ENCODE assay signal across 8 cellular contexts in the genomic region with DNA sequence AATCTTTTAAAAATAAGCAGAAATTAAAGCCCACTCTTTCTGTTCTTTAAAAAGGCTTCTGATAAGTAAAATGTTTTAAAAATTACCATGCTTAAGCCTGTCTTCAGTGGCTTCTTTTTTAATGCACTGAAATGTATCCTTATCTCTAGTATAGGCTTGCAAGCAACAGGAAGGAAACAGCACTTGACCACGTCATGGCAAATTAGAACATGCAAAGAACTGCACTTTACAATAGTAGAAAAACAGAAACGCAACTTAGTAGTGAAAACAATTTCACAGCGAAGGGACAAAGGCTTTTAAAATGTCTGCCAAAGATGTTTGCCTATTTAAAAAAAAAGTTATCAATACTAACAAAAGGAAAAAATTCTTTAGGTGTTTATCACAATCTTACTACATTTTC. TPM values are rescaled to one million over a fixed set of nuclear protein-coding genes. Genes with fewer than 3 reads are reported as not detected.
DNase-seq lines count a peak whose midpoint lies in the region; ATAC-seq, FAIRE-seq and TF ChIP-seq lines count a peak whose summit lies in the region.

No MANE protein-coding gene starts in this region.

- peak; percentile 62 for ATAC-seq in activated naive CD8-positive, alpha-beta T cell treated with anti-CD3 and anti-CD28 coated beads, Interleukin-2, amount 10 ng/mL, durations not matched to agents 7 days and 5 days (ENCODE audit: low read depth)
- ATAC-seq in stimulated activated naive B cell treated with anti-CD40 and anti-IgM and Interleukin-4, amounts not matched to agents 10 μg/mL and 1 μg/mL and 100 μg/mL, for 72 hours (replicated peaks), result peak; percentile 84 to 87

- H3K36me3 ChIP-seq in keratinocyte (ENCODE audit: control insufficient read depth in 2 of 2, extremely low read depth in 1 of 2, insufficient read depth in 2 of 2, low read length in 2 of 2), result peaks cover 3 to 6% of the 10 kb centered on the region in 2 experiments

- H3K4me3 ChIP-seq in keratinocyte (ENCODE audit: control insufficient read depth in 2 of 3, extremely low read depth in 1 of 3, insufficient read depth in 2 of 3, low read depth in 1 of 3, low read length in 3 of 3), result peak overlapping the region in 1 of 3 experiments; percentile 0

- H3K36me3 Mint-ChIP-seq in activated naive CD8-positive, alpha-beta T cell treated with anti-CD3 and anti-CD28 coated beads, Interleukin-2, amount 10 ng/mL, durations not matched to agents 7 days and 5 days, result peaks cover 27% of the 10 kb centered on the region
- H3K36me3 Mint-ChIP-seq in stimulated activated naive B cell treated with anti-CD40 and anti-IgM and Interleukin-4, amounts not matched to agents 10 μg/mL and 1 μg/mL and 100 μg/mL, for 72 hours, result peaks cover 15 to 32% of the 10 kb centered on the region in 2 donors

- peaks cover 87% of the 10 kb centered on the region for H3K79me2 ChIP-seq in keratinocyte (ENCODE audit: control insufficient read depth, insufficient read depth, low read length)

- no peaks in the 10 kb centered on the region for H3K9me3 Mint-ChIP-seq in activated naive CD8-positive, alpha-beta T cell treated with anti-CD3 and anti-CD28 coated beads, Interleukin-2, amount 10 ng/mL, durations not matched to agents 7 days and 5 days
- no peaks in the 10 kb centered on the region for H3K9me3 Mint-ChIP-seq in stimulated activated naive B cell treated with anti-CD40 and anti-IgM and Interleukin-4, amounts not matched to agents 10 μg/mL and 1 μg/mL and 100 μg/mL, for 72 hours

- POLR2A ChIA-PET in HEK293T (lab: Yijun Ruan, JAX), result no interaction called here
- POLR2A ChIA-PET in activated naive CD8-positive, alpha-beta T cell treated with anti-CD3 and anti-CD28 coated beads, Interleukin-2, amount 10 ng/mL, durations not matched to agents 7 days and 5 days (lab: Charles Lee), result interaction anchor here (1.0 to 4.7 kb wide), 4 partner anchors 10 to 78 kb away, joined by 3 to 39 read pairs (median 4); a partner anchor contains a TSS

- no peaks in the 10 kb centered on the region for H3K9me3 ChIP-seq in keratinocyte (ENCODE audit: control insufficient read depth, low read depth, low read length)

- H4K20me1 ChIP-seq in keratinocyte (ENCODE audit: control insufficient read depth, extremely low read depth, insufficient read depth, low read length), result no peaks in the 10 kb centered on the region

- CTCF ChIA-PET in HEK293T (lab: Yijun Ruan, JAX), result no interaction called here

- peaks cover 60% of the 10 kb centered on the region for H3K4me1 Mint-ChIP-seq in activated naive CD8-positive, alpha-beta T cell treated with anti-CD3 and anti-CD28 coated beads, Interleukin-2, amount 10 ng/mL, durations not matched to agents 7 days and 5 days
- H3K4me1 Mint-ChIP-seq in stimulated activated naive B cell treated with anti-CD40 and anti-IgM and Interleukin-4, amounts not matched to agents 10 μg/mL and 1 μg/mL and 100 μg/mL, for 72 hours, result peaks cover 34 to 71% of the 10 kb centered on the region in 2 donors

- H3K4me1 ChIP-seq in keratinocyte (ENCODE audit: control insufficient read depth, extremely low read depth, insufficient read depth, low read length), result peaks cover 27% of the 10 kb centered on the region

- H3K27ac Mint-ChIP-seq in activated naive CD8-positive, alpha-beta T cell treated with anti-CD3 and anti-CD28 coated beads, Interleukin-2, amount 10 ng/mL, durations not matched to agents 7 days and 5 days, result peak overlapping the region; percentile 92
- peak overlapping the region; percentile 70 for H3K27ac Mint-ChIP-seq in stimulated activated naive B cell treated with anti-CD40 and anti-IgM and Interleukin-4, amounts not matched to agents 10 μg/mL and 1 μg/mL and 100 μg/mL, for 72 hours

- no peaks in the 10 kb centered on the region for H3K27me3 Mint-ChIP-seq in activated naive CD8-positive, alpha-beta T cell treated with anti-CD3 and anti-CD28 coated beads, Interleukin-2, amount 10 ng/mL, durations not matched to agents 7 days and 5 days
- H3K27me3 Mint-ChIP-seq in stimulated activated naive B cell treated with anti-CD40 and anti-IgM and Interleukin-4, amounts not matched to agents 10 μg/mL and 1 μg/mL and 100 μg/mL, for 72 hours, result no peaks in the 10 kb centered on the region

- H3K27ac ChIP-seq in keratinocyte (ENCODE audit: control insufficient read depth, insufficient read depth, low read length), result peak overlapping the region; percentile 40

- no peak for TF ChIP-seq CTCF in keratinocyte (optimal IDR thresholded peaks at IDR 0.05 in 1 of 3, IDR thresholded peaks at IDR 0.05 in 1 of 3, conservative IDR thresholded peaks at IDR 0.05 in 1 of 3; ENCODE audit: extremely low read depth in 1 of 3, insufficient read depth in 2 of 3, low read length in 3 of 3)

- H3K4me2 ChIP-seq in keratinocyte (ENCODE audit: control insufficient read depth, extremely low read depth, insufficient read depth, low read depth, low read length), result peak overlapping the region; percentile 89

- H3K9me1 ChIP-seq in keratinocyte (ENCODE audit: control insufficient read depth, extremely low read depth, insufficient read depth, low read length), result no peaks in the 10 kb centered on the region

- peak overlapping the region; percentile 90 for H3K4me3 Mint-ChIP-seq in activated naive CD8-positive, alpha-beta T cell treated with anti-CD3 and anti-CD28 coated beads, Interleukin-2, amount 10 ng/mL, durations not matched to agents 7 days and 5 days
- H3K4me3 Mint-ChIP-seq in stimulated activated naive B cell treated with anti-CD40 and anti-IgM and Interleukin-4, amounts not matched to agents 10 μg/mL and 1 μg/mL and 100 μg/mL, for 72 hours, result peak overlapping the region; percentile 67 to 84

- DNase-seq in GM18507 (ENCODE audit: extremely low spot score, insufficient read length, low read depth) (peak; percentile 28), HEK293T (ENCODE audit: extremely low spot score) (peak; percentile 20), NOMO-1 (lab: John Stamatoyannopoulos, UW; ENCODE audit: unreplicated experiment in 2 of 2) (peak; percentile 69 to 88), keratinocyte (ENCODE audit: low read depth, low spot score) (no peak), kidney tubule cell (ENCODE audit: low spot score) (no peak), UCSD-AML1 (lab: John Stamatoyannopoulos, UW; ENCODE audit: unreplicated experiment) (no peak)
- no peak for DNase-seq in activated naive CD8-positive, alpha-beta T cell treated with anti-CD3 and anti-CD28 coated beads, Interleukin-2, amount 10 ng/mL, durations not matched to agents 7 days and 5 days
- DNase-seq in stimulated activated naive B cell treated with anti-CD40 and anti-IgM and Interleukin-4, amounts not matched to agents 10 μg/mL and 1 μg/mL and 100 μg/mL, for 72 hours, result peak; percentile 46

- dilution Hi-C loops in keratinocyte (cut with MboI; ENCODE audit: extremely low pct_ligation_motif_present, low sequenced_read_pairs), result no loop called here

- FAIRE-seq in GM18507 (lab: Jason Lieb, UNC) (peak; percentile 97), keratinocyte (lab: Jason Lieb, UNC) (peak; percentile 71)

- no peak overlapping the region for H2AFZ ChIP-seq in keratinocyte (ENCODE audit: control insufficient read depth, low read length)

- H3K9ac ChIP-seq in keratinocyte (ENCODE audit: control insufficient read depth, extremely low read depth, insufficient read depth, low read length), result peak overlapping the region; percentile 16

- no peaks in the 10 kb centered on the region for H3K27me3 ChIP-seq in keratinocyte (ENCODE audit: control insufficient read depth, extremely low read depth, insufficient read depth, low read length)

TF ChIP-seq in HEK293T, 16 proteins besides CTCF, POLR2A, EP300 and RAD21:
- TF ChIP-seq ARNT (IDR thresholded peaks at IDR 0.05) (no peak), ELF4 (IDR thresholded peaks at IDR 0.05) (no peak), FOXM1 (IDR thresholded peaks at IDR 0.05; ENCODE audit: borderline replicate concordance) (no peak), SUZ12 (IDR thresholded peaks at IDR 0.05) (no peak)
- TF ChIP-seq, protein P1, sequence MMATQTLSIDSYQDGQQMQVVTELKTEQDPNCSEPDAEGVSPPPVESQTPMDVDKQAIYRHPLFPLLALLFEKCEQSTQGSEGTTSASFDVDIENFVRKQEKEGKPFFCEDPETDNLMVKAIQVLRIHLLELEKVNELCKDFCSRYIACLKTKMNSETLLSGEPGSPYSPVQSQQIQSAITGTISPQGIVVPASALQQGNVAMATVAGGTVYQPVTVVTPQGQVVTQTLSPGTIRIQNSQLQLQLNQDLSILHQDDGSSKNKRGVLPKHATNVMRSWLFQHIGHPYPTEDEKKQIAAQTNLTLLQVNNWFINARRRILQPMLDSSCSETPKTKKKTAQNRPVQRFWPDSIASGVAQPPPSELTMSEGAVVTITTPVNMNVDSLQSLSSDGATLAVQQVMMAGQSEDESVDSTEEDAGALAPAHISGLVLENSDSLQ (IDR thresholded peaks at IDR 0.05), result no peak

RNA-seq across cellular contexts. Expression of a gene that starts 36.3 kb away (rescaled TPM):
- total RNA-seq in activated naive CD8-positive, alpha-beta T cell treated with anti-CD3 and anti-CD28 coated beads, Interleukin-2, amount 10 ng/mL, durations not matched to agents 7 days and 5 days, result 100 to 1,000 TPM; 134 to 142 TPM
- polyA plus RNA-seq in keratinocyte, result 37.9 to 57.6 TPM (median 48.0 TPM) in 3 replicates
- polyA plus RNA-seq in keratinocyte (2011; ENCODE audit: low read depth), result 26.9 TPM
- polyA plus RNA-seq in keratinocyte (2011; cell fraction: cytosol; rRNA removed), result 22.0 and 37.8 TPM in 2 replicates
- 59.1 and 72.8 TPM in 2 replicates for polyA plus RNA-seq in keratinocyte (2011; cell fraction: nucleus; rRNA removed)
- 36.8 and 51.4 TPM in 2 replicates for polyA plus RNA-seq in keratinocyte (2012; ENCODE audit: low replicate concordance)
- polyA minus RNA-seq in keratinocyte, result 39.4 to 65.3 TPM (median 41.8 TPM) in 3 replicates
- polyA minus RNA-seq in keratinocyte (2011; cell fraction: cytosol; rRNA and poly(A)+ RNA removed), result 29.7 TPM
- 63.2 and 99.9 TPM in 2 replicates for polyA minus RNA-seq in keratinocyte (2011; cell fraction: nucleus; rRNA and poly(A)+ RNA removed)

Comparison
In these comparisons a context has a peak if more than half of its experiments do, and no peak if none do; other contexts are left out.
1. DNase-seq: peak in GM18507 (single experiment), HEK293T (single experiment), NOMO-1 (2 of 2) and stimulated activated naive B cell treated with anti-CD40 and anti-IgM and Interleukin-4, amounts not matched to agents 10 μg/mL and 1 μg/mL and 100 μg/mL, for 72 hours (single experiment); none in activated naive CD8-positive, alpha-beta T cell treated with anti-CD3 and anti-CD28 coated beads, Interleukin-2, amount 10 ng/mL, durations not matched to agents 7 days and 5 days (single experiment), keratinocyte (single experiment), kidney tubule cell (single experiment) and UCSD-AML1 (single experiment).